21 cellular contexts compared by ENCODE assay signal in the genomic region with DNA sequence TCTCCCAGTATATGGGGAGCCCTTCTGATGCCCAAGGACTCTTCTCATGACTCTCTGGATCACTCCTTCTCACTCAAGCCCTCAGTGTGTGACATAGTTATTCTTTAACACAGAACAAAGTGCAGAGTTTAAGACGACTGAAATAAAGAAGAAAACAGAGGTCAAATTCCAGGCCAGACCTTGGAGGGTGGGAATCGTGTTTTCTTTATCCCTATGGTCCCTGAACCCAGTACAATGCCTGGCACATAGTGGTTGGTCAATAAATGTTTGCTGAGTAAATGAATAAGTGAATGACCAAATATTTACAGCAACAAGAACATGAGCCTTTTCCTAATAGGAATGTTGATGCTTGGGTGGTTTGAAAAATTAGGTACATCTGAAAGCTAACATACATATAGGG. TPM values are rescaled to one million over a fixed set of nuclear protein-coding genes. Genes with fewer than 3 reads are reported as not detected.
DNase-seq lines count a peak whose midpoint lies in the region; ATAC-seq and TF ChIP-seq lines count a peak whose summit lies in the region.
"Had no signal": no experiment of that assay in that cellular context is flagged by ENCODE, and none has a peak within 500 bp of the region (broad histone marks: within the 10 kb centered on the region; RNA-seq: fewer than 3 reads in every experiment).

No MANE protein-coding gene starts in this region.

- H3K9me2 ChIP-seq in hepatocyte (replicated peaks; ENCODE audit: insufficient read depth), result no peaks in the 10 kb centered on the region

- no peak overlapping the region for H4K5ac ChIP-seq in mesendoderm (ENCODE audit: low read length)

- TF ChIP-seq CTCF in Caco-2 (IDR thresholded peaks at IDR 0.05; ENCODE audit: insufficient read depth in 1 of 2, low read depth in 1 of 2, low read length in 1 of 2, severe bottlenecking in 1 of 2, unreplicated experiment in 1 of 2), result no peak
- TF ChIP-seq CTCF in hepatocyte (IDR thresholded peaks at IDR 0.05; ENCODE audit: poor library complexity), result no peak
- TF ChIP-seq CTCF in progenitor cell of endocrine pancreas (IDR thresholded peaks at IDR 0.05; ENCODE audit: unreplicated experiment), result no peak
- no peak for TF ChIP-seq CTCF in brain microvascular endothelial cell (IDR thresholded peaks at IDR 0.05; ENCODE audit: low read depth, low read length, missing control alignments)

- H3K4me3 Mint-ChIP-seq in Caco-2 (ENCODE audit: unreplicated experiment), result no peak overlapping the region
- H3K4me3 Mint-ChIP-seq in progenitor cell of endocrine pancreas (ENCODE audit: low read depth), result no peak overlapping the region
- H3K4me3 Mint-ChIP-seq: CD14-positive monocyte; CD4-positive, alpha-beta memory T cell had no signal

- peak overlapping the region; percentile 46 for H3K27ac ChIP-seq in hepatocyte
- H3K27ac ChIP-seq in mesendoderm (ENCODE audit: low read depth, low read length), result no peak overlapping the region
- no peak overlapping the region for H3K27ac ChIP-seq in brain microvascular endothelial cell
- H3K27ac ChIP-seq: BLaER1, GM23248, HL-60 had no signal

- WGBS in hepatocyte (ENCODE audit: low lambda C conversion rate, missing lambda C conversion rate), result 54% methylated on average over 2 of the region's 2 CpGs
- WGBS in mesendoderm (ENCODE audit: extremely low coverage, insufficient coverage, low lambda C conversion rate), result no CpG with 5 or more reads among the region's 2 CpGs

- H3K4me1 ChIP-seq in Caco-2 (peaks cover 36% of the 10 kb centered on the region), hepatocyte (ENCODE audit: insufficient read depth) (peaks cover 15% of the 10 kb centered on the region), mesendoderm (ENCODE audit: control insufficient read depth, low read depth, low read length) (peaks cover 31% of the 10 kb centered on the region)
- H3K4me1 ChIP-seq: BLaER1, HAP-1 had no signal

- no peak overlapping the region for H3K9ac ChIP-seq in mesendoderm (ENCODE audit: low read length)
- H3K9ac ChIP-seq: BLaER1, GM23248 had no signal

- H2BK120ac ChIP-seq in mesendoderm (ENCODE audit: low read depth, low read length), result no peak overlapping the region

- H3K4me2 ChIP-seq in hepatocyte (peak overlapping the region; percentile 17), mesendoderm (ENCODE audit: low read length) (no peak overlapping the region)
- H3K4me2 ChIP-seq: BLaER1 had no signal

- H3K4me1 Mint-ChIP-seq in Caco-2 (ENCODE audit: low read depth, unreplicated experiment) (peaks cover 20% of the 10 kb centered on the region), progenitor cell of endocrine pancreas (ENCODE audit: low read depth) (peaks cover 18% of the 10 kb centered on the region)
- H3K4me1 Mint-ChIP-seq: CD14-positive monocyte; CD4-positive, alpha-beta memory T cell had no signal

- H3K79me1 ChIP-seq in mesendoderm (ENCODE audit: low read length), result no peaks in the 10 kb centered on the region

- no peaks in the 10 kb centered on the region for H3K79me2 ChIP-seq in hepatocyte
- H3K79me2 ChIP-seq in mesendoderm (ENCODE audit: control insufficient read depth, insufficient read depth, low read length), result no peaks in the 10 kb centered on the region

- H3K9me3 ChIP-seq in Caco-2, result no peaks in the 10 kb centered on the region
- H3K9me3 ChIP-seq in hepatocyte (ENCODE audit: low read depth), result no peaks in the 10 kb centered on the region
- H3K9me3 ChIP-seq: BLaER1, HAP-1 had no signal

- no peaks in the 10 kb centered on the region for H3K27me3 ChIP-seq in Caco-2 (replicated peaks; ENCODE audit: control insufficient read depth, insufficient read depth, low read length)
- H3K27me3 ChIP-seq in hepatocyte, result no peaks in the 10 kb centered on the region
- H3K27me3 ChIP-seq in mesendoderm (ENCODE audit: insufficient read depth, low read length, poor library complexity), result no peaks in the 10 kb centered on the region
- H3K27me3 ChIP-seq in brain microvascular endothelial cell (replicated peaks), result no peaks in the 10 kb centered on the region
- H3K27me3 ChIP-seq: BLaER1 had no signal

- H4K8ac ChIP-seq in mesendoderm (ENCODE audit: low read depth, low read length), result no peak overlapping the region

- no peak overlapping the region for H3K18ac ChIP-seq in mesendoderm (ENCODE audit: low read length)

- POLR2A ChIA-PET in Caco-2 (lab: Charles Lee), result no interaction called here

- peak overlapping the region; percentile 33 for H2BK5ac ChIP-seq in mesendoderm (ENCODE audit: low read length)

- H3K9me3 Mint-ChIP-seq in Caco-2 (ENCODE audit: unreplicated experiment) (peaks cover 13% of the 10 kb centered on the region), progenitor cell of endocrine pancreas (ENCODE audit: low read depth) (peaks cover 6% of the 10 kb centered on the region)

- H3K23ac ChIP-seq in mesendoderm (ENCODE audit: low read length), result no peak overlapping the region

- no peak for ATAC-seq in HG03039 (IDR thresholded peaks at IDR 0.05; ENCODE audit: unreplicated experiment)
- ATAC-seq in GM18909 (IDR thresholded peaks at IDR 0.05; ENCODE audit: poor library complexity, unreplicated experiment), result no peak
- ATAC-seq: GM12878 had no signal

- H3K27ac Mint-ChIP-seq in Caco-2 (ENCODE audit: unreplicated experiment) (peak overlapping the region; percentile 15), progenitor cell of endocrine pancreas (peak overlapping the region; percentile 74)
- H3K27ac Mint-ChIP-seq: CD14-positive monocyte; CD4-positive, alpha-beta memory T cell had no signal

- H4K20me1 ChIP-seq in hepatocyte (ENCODE audit: insufficient read depth, poor library complexity, severe bottlenecking), result no peaks in the 10 kb centered on the region
- H4K20me1 ChIP-seq: BLaER1 had no signal

- no peaks in the 10 kb centered on the region for H3K27me3 Mint-ChIP-seq in Caco-2 (ENCODE audit: insufficient read depth, unreplicated experiment)
- H3K27me3 Mint-ChIP-seq in progenitor cell of endocrine pancreas, result no peaks in the 10 kb centered on the region
- H3K27me3 Mint-ChIP-seq: CD4-positive, alpha-beta memory T cell had no signal

- H3K56ac ChIP-seq in mesendoderm (ENCODE audit: low read length), result no peak overlapping the region

- H3K4ac ChIP-seq in mesendoderm (ENCODE audit: low read depth, low read length), result no peak overlapping the region

- H2AFZ ChIP-seq in hepatocyte, result no peak overlapping the region
- H2AFZ ChIP-seq: GM23248 had no signal

- CTCF ChIA-PET in Caco-2 (lab: Charles Lee), result no interaction called here

- in situ Hi-C loops in brain microvascular endothelial cell (cut with HindIII; ENCODE audit: low pct_ligation_motif_present, low sequenced_read_pairs), result no loop called here

- H3K36me3 Mint-ChIP-seq in Caco-2 (ENCODE audit: insufficient read depth, unreplicated experiment) (peaks cover 19% of the 10 kb centered on the region), progenitor cell of endocrine pancreas (ENCODE audit: insufficient read depth) (no peaks in the 10 kb centered on the region)

- no peak overlapping the region for H2BK15ac ChIP-seq in mesendoderm (replicated peaks; ENCODE audit: low read depth)

- H3K36me3 ChIP-seq in Caco-2 (ENCODE audit: control insufficient read depth, insufficient read depth, low read length) (no peaks in the 10 kb centered on the region), hepatocyte (replicated peaks; ENCODE audit: insufficient read depth, low read depth) (no peaks in the 10 kb centered on the region), mesendoderm (ENCODE audit: control insufficient read depth, insufficient read depth, low read length) (no peaks in the 10 kb centered on the region), brain microvascular endothelial cell (replicated peaks) (no peaks in the 10 kb centered on the region)
- H3K36me3 ChIP-seq: HAP-1 had no signal

- DNase-seq in Caco-2 (peak in 1 of 2 experiments; percentile 42), hepatocyte (ENCODE audit: low spot score) (peak; percentile 21), mesendoderm (no peak), progenitor cell of endocrine pancreas (ENCODE audit: low spot score, unreplicated experiment) (no peak), NCI-H2171 treated with DMSO at 0.1 percent for 48 hours (lab: John Stamatoyannopoulos, UW) (no peak), brain microvascular endothelial cell (no peak)
- DNase-seq: 8988T; Calu3; CD4-positive, alpha-beta memory T cell; DMS79 treated with DMSO at 0.1 percent for 48 hours had no signal

- intact Hi-C loops in Caco-2 (cut with micrococcal nuclease; ENCODE audit: unreplicated experiment), result no loop called here

- no peak overlapping the region for H2AK5ac ChIP-seq in mesendoderm (ENCODE audit: low read length)

- H3K4me3 ChIP-seq in Caco-2 (ENCODE audit: low read depth, low read length) (no peak overlapping the region), hepatocyte (no peak overlapping the region), mesendoderm (ENCODE audit: low read length) (no peak overlapping the region), brain microvascular endothelial cell (ENCODE audit: low read depth, low read length) (no peak overlapping the region)
- H3K4me3 ChIP-seq: BLaER1, GM12878, GM23248, HAP-1 had no signal

- BruUV-seq in Caco-2 (replicated peaks; lab: Mats Ljungman, UMichigan), result no TSS peak

RNA-seq across cellular contexts. Expression of a gene that starts 28.8 kb away (rescaled TPM):
- total RNA-seq in Caco-2 (2022) (0.74 and 1.5 TPM in 2 replicates), hepatocyte (0.17 and 0.96 TPM in 2 replicates), progenitor cell of endocrine pancreas (0.27 and 0.31 TPM in 2 replicates)
- 0.26 and 0.97 TPM in 2 replicates for polyA plus RNA-seq in hepatocyte
- polyA plus RNA-seq in mesendoderm (2013, experiment 1 of 2), result 0.13 TPM
- 0.13 TPM for polyA plus RNA-seq in mesendoderm (2013, experiment 2 of 2)
- total RNA-seq: A673; CD4-positive, alpha-beta memory T cell; GM12878; GM23248; H4; HT1080 had no signal
- polyA plus RNA-seq: CD14-positive monocyte; CD4-positive, alpha-beta memory T cell; GM12878; GM23248 had no signal

RNA-seq across cellular contexts. Expression of a gene that starts 37.5 kb away (rescaled TPM):
- total RNA-seq in Caco-2 (2022), result 54.0 and 63.5 TPM in 2 replicates
- 30.9 and 33.7 TPM in 2 replicates for total RNA-seq in hepatocyte
- polyA plus RNA-seq in hepatocyte, result 18.3 and 32.5 TPM in 2 replicates
- polyA plus RNA-seq in mesendoderm (2013, experiment 1 of 2), result 22.5 TPM
- 21.6 TPM for polyA plus RNA-seq in mesendoderm (2013, experiment 2 of 2)
- 55.7 and 57.8 TPM in 2 replicates for total RNA-seq in progenitor cell of endocrine pancreas
